9 cellular contexts compared by ENCODE assay signal in the genomic region with DNA sequence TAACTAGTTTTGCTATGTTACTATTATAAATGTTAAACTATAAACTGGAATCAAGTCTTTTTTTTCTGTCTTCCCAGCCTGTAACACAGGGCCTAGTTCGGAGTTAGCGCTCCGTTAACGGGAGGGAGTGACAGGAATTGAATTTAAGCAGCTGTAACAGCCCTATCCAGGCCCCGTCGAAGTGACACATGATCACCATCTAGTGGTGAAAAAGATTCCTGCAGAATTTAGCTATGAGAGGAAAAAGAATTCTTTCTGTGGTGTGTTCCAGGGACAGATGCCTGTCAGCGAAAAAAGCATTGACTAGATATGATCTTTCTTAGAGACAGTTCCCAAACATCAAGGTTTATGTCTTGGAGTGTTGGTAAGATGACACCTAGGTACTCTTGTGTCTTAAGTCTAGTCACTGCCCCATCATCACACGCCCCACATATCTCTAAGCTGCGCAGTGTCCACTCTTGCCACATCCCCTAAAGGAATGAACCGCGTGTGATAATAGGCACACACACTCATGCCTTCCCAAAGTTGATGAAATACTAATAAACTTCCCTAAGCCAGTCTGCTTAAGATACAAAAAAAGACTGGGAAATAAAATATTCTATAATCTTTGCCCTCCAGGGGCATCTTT. TPM values are rescaled to one million over a fixed set of nuclear protein-coding genes. Genes with fewer than 3 reads are reported as not detected.
DNase-seq lines count a peak whose midpoint lies in the region; ATAC-seq and TF ChIP-seq lines count a peak whose summit lies in the region.
"Had no signal": no experiment of that assay in that cellular context is flagged by ENCODE, and none has a peak within 500 bp of the region (broad histone marks: within the 10 kb centered on the region; RNA-seq: fewer than 3 reads in every experiment).

No MANE protein-coding gene starts in this region.

- no peak overlapping the region for H2AFZ ChIP-seq in OCI-LY7 (ENCODE audit: low read length)

- H3K27me3 ChIP-seq in psoas muscle (ENCODE audit: insufficient read depth in 3 of 3, low read length in 2 of 3) = peaks cover 0 to 2% (median 0%) of the 10 kb centered on the region in 3 donors

- H3K4me1 ChIP-seq in OCI-LY7 (ENCODE audit: insufficient read depth, low read length, poor library complexity, severe bottlenecking) = peaks cover 3% of the 10 kb centered on the region
- peaks cover 4% of the 10 kb centered on the region for H3K4me1 ChIP-seq in psoas muscle

- no peaks in the 10 kb centered on the region for H3K79me2 ChIP-seq in OCI-LY7 (ENCODE audit: insufficient read depth, low read depth, low read length)

- H3K9me3 ChIP-seq in OCI-LY7 (ENCODE audit: low read length) = no peaks in the 10 kb centered on the region
- H3K9me3 ChIP-seq in psoas muscle = no peaks in the 10 kb centered on the region

- no peaks in the 10 kb centered on the region for H4K20me1 ChIP-seq in OCI-LY7 (ENCODE audit: insufficient read depth, low read length)

- intact Hi-C loops in OCI-LY7 (cut with micrococcal nuclease; ENCODE audit: unreplicated experiment) = loop anchor here (5.0 kb wide), 1 partner anchor 93 kb away; no protein-coding TSS in a partner anchor
- intact Hi-C loops in psoas muscle (cut with DNase I) = loop anchor here in 1 of 2 donors (2.0 kb wide), 1 partner anchor 34 kb away; no protein-coding TSS in a partner anchor

- TF ChIP-seq CTCF in GM12875 (IDR thresholded peaks at IDR 0.05; ENCODE audit: borderline replicate concordance, insufficient read depth, low read depth, low read length) (peak; percentile 66), OCI-LY7 (conservative IDR thresholded peaks at IDR 0.05; ENCODE audit: low read length) (peak; percentile 77), glutamatergic neuron (IDR thresholded peaks at IDR 0.05; ENCODE audit: partially characterized antibody, unreplicated experiment) (peak; percentile 71), psoas muscle (IDR thresholded peaks at IDR 0.05) (peak; percentile 76)

- H3K27me3 Mint-ChIP-seq in activated naive CD4-positive, alpha-beta T cell treated with anti-CD3 and anti-CD28 coated beads, Interleukin-2, amount 50 U/mL, for 24 hours = no peaks in the 10 kb centered on the region
- H3K27me3 Mint-ChIP-seq in glutamatergic neuron (ENCODE audit: unreplicated experiment) = peaks cover 4% of the 10 kb centered on the region
- H3K27me3 Mint-ChIP-seq: IgD-negative memory B cell had no signal

- CTCF ChIA-PET in OCI-LY7 (lab: Charles Lee; ENCODE audit: unreplicated experiment) = no interaction called here

- H3K36me3 Mint-ChIP-seq in activated naive CD4-positive, alpha-beta T cell treated with anti-CD3 and anti-CD28 coated beads, Interleukin-2, amount 50 U/mL, for 24 hours = no peaks in the 10 kb centered on the region
- no peaks in the 10 kb centered on the region for H3K36me3 Mint-ChIP-seq in glutamatergic neuron (ENCODE audit: unreplicated experiment)
- H3K36me3 Mint-ChIP-seq: IgD-negative memory B cell had no signal

- no peak overlapping the region for H3K4me3 ChIP-seq in GM12875 (ENCODE audit: low read depth, low read length)
- H3K4me3 ChIP-seq in OCI-LY7 (ENCODE audit: low read depth, low read length, poor library complexity, severe bottlenecking) = no peak overlapping the region
- peak overlapping the region; percentile 35 for H3K4me3 ChIP-seq in psoas muscle

- 25 to 26% (median 26%) methylated on average over 11 of the region's 11 CpGs for WGBS in psoas muscle, 3 donors

- DNase-seq in AML-193 (lab: John Stamatoyannopoulos, UW) (peak; percentile 58 to 62), HuH-7 (ENCODE audit: low spot score) (peak; percentile 40), OCI-LY7 (ENCODE audit: low spot score) (peak; percentile 38), glutamatergic neuron (no peak), psoas muscle (no peak)

- H3K4me3 Mint-ChIP-seq in activated naive CD4-positive, alpha-beta T cell treated with anti-CD3 and anti-CD28 coated beads, Interleukin-2, amount 50 U/mL, for 24 hours = peak overlapping the region; percentile 36
- peak overlapping the region; percentile 38 for H3K4me3 Mint-ChIP-seq in glutamatergic neuron (ENCODE audit: unreplicated experiment)

- H3K27ac ChIP-seq in OCI-LY7 (ENCODE audit: low read depth, low read length, poor library complexity, severe bottlenecking) = no peak overlapping the region
- H3K27ac ChIP-seq in psoas muscle = peak overlapping the region; percentile 20

- H3K9me2 ChIP-seq in OCI-LY7 (ENCODE audit: insufficient read depth, low read length) = no peaks in the 10 kb centered on the region

- no peaks in the 10 kb centered on the region for H3K36me3 ChIP-seq in OCI-LY7 (ENCODE audit: insufficient read depth, low read length)
- H3K36me3 ChIP-seq in psoas muscle (ENCODE audit: insufficient read depth in 1 of 2, low read depth in 1 of 2) = no peaks in the 10 kb centered on the region

- POLR2A ChIA-PET in OCI-LY7 (lab: Charles Lee) = no interaction called here

- ATAC-seq in psoas muscle (peak; percentile 77 to 86 (median 80)), HG02588 (IDR thresholded peaks at IDR 0.05; ENCODE audit: unreplicated experiment) (no peak)

- H3K27ac Mint-ChIP-seq in activated naive CD4-positive, alpha-beta T cell treated with anti-CD3 and anti-CD28 coated beads, Interleukin-2, amount 50 U/mL, for 24 hours = no peak overlapping the region
- no peak overlapping the region for H3K27ac Mint-ChIP-seq in glutamatergic neuron (ENCODE audit: unreplicated experiment)

- no peak overlapping the region for H3K4me2 ChIP-seq in OCI-LY7 (ENCODE audit: low read length)

- peaks cover 22% of the 10 kb centered on the region for H3K4me1 Mint-ChIP-seq in activated naive CD4-positive, alpha-beta T cell treated with anti-CD3 and anti-CD28 coated beads, Interleukin-2, amount 50 U/mL, for 24 hours
- H3K4me1 Mint-ChIP-seq in glutamatergic neuron (ENCODE audit: low read depth, unreplicated experiment) = peaks cover 20% of the 10 kb centered on the region

- no TSS peak for BruUV-seq in OCI-LY7 (replicated peaks; lab: Mats Ljungman, UMichigan)

- H3K9me3 Mint-ChIP-seq in activated naive CD4-positive, alpha-beta T cell treated with anti-CD3 and anti-CD28 coated beads, Interleukin-2, amount 50 U/mL, for 24 hours = no peaks in the 10 kb centered on the region
- peaks cover 8% of the 10 kb centered on the region for H3K9me3 Mint-ChIP-seq in glutamatergic neuron (ENCODE audit: unreplicated experiment)
- H3K9me3 Mint-ChIP-seq: IgD-negative memory B cell had no signal

RNA-seq across cellular contexts. Expression of a gene that starts 2.1 kb away (rescaled TPM):
- total RNA-seq in OCI-LY7 (2014; rRNA removed; shearing (Covaris generic)) = 0.09 TPM in 1 of 2 replicates, not detected in the other
- total RNA-seq in OCI-LY7 (2022) = 0.38 and 0.53 TPM in 2 replicates
- 9.6 TPM for total RNA-seq in glutamatergic neuron (ENCODE audit: unreplicated experiment)
- 1 to 10 TPM; 1.0 to 3.4 (median 1.4) TPM for total RNA-seq in psoas muscle
- polyA plus RNA-seq in psoas muscle = 1 to 10 TPM in 1 of 3 donors, under 1 TPM in 2; 0.61 to 3.2 (median 0.65) TPM

RNA-seq across cellular contexts. Expression of a gene that starts 13.8 kb away (rescaled TPM):
- total RNA-seq in OCI-LY7 (2014; rRNA removed; shearing (Covaris generic)) = 67.7 and 93.3 TPM in 2 replicates
- total RNA-seq in OCI-LY7 (2022) (134 and 138 TPM in 2 replicates), glutamatergic neuron (ENCODE audit: unreplicated experiment) (46.8 TPM), psoas muscle (10 to 100 TPM; 21.2 to 45.5 (median 34.6) TPM)
- 10 to 100 TPM; 23.4 to 61.0 (median 38.2) TPM for polyA plus RNA-seq in psoas muscle

RNA-seq across cellular contexts. Expression of a gene that starts 56.5 kb away (rescaled TPM):
- total RNA-seq in OCI-LY7 (2014; rRNA removed; shearing (Covaris generic)) = 0.75 and 3.5 TPM in 2 replicates
- total RNA-seq in OCI-LY7 (2022) (1.2 and 2.6 TPM in 2 replicates), glutamatergic neuron (ENCODE audit: unreplicated experiment) (12.7 TPM), psoas muscle (10 to 100 TPM; 15.1 to 21.3 (median 18.8) TPM)
- 10 to 100 TPM; 13.9 to 22.1 (median 15.1) TPM for polyA plus RNA-seq in psoas muscle

Comparison
In these comparisons a context has a peak if more than half of its experiments do, and no peak if none do; other contexts are left out.
1. DNase-seq: peak in AML-193 (2 of 2), HuH-7 (single experiment) and OCI-LY7 (single experiment); none in glutamatergic neuron (single experiment) and psoas muscle (0 of 2).
2. Peak in every context shown above with its lines, with median percentiles within 50 percentile points of each other: CTCF ChIP-seq.